ENCODE assay signal across 20 cellular contexts in the genomic region with DNA sequence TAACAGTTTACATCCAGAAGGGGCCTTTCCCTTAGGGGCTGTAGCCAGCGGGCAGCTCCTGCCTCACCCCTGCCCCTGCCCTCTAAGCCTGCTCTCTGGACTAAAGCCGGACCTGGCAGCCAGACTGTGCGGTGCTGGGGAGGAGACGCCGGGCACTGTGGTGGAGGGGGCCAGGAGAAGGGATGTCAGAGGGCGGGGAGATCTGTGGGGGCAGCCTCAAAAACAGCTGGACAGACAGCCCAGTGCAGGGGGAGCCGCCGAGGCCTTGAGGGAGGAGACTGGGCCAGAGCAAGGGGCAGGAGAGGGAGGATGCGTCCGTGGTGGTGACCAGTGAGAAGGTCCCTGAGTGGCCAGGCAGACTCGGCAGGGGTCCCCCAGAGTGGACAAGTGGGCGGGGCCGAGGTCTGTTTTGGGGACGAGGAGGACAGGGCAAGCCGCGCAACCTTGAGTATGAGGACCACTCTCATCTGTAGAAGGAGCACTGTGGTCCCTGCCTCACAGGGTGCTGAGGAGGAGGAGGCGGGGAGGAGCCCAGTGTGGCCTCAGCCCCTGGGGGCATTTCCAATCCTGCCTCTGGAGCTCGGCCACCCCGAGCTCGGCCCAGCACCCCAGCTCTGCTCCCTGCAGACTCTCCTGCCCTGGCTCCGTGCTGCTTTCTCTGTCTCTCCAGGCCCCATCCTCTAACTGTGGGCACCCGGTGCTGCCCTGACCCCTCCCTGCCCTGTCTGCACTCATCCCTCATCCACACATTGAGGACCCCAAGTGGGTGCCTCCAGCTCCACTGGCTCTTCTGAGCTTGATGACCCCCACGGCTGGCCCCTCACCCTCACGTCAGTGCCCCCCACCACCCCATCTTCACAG. TPM values are rescaled to one million over a fixed set of nuclear protein-coding genes. Genes with fewer than 3 reads are reported as not detected.
DNase-seq lines count a peak whose midpoint lies in the region; ATAC-seq, FAIRE-seq and TF ChIP-seq lines count a peak whose summit lies in the region.
"Had no signal": no experiment of that assay in that cellular context is flagged by ENCODE, and none has a peak within 500 bp of the region (broad histone marks: within the 10 kb centered on the region; RNA-seq: fewer than 3 reads in every experiment).

No MANE protein-coding gene starts in this region.

- WGBS in K562 (ENCODE audit: insufficient coverage, low coverage, missing lambda C conversion rate): 3% methylated on average over 17 of the region's 24 CpGs
- 14% methylated on average over 7 of the region's 24 CpGs for WGBS in HepG2 (ENCODE audit: low lambda C conversion rate)
- WGBS in spleen, 5 donors: 73 to 80% (median 79%) methylated on average over 22 to 24 of the region's 24 CpGs
- WGBS in psoas muscle, 3 donors: 62 to 66% (median 62%) methylated on average over 23 to 24 of the region's 24 CpGs

- CTCF ChIA-PET in K562 (lab: Yijun Ruan, JAX; ENCODE audit: low intra/inter-chr PET ratio): no interaction called here
- CTCF ChIA-PET in HepG2 (lab: Yijun Ruan, JAX; ENCODE audit: low intra/inter-chr PET ratio, low total read pairs): no interaction called here

- H3K4me2 ChIP-seq in K562 (ENCODE audit: insufficient read depth, low read length) (no peak overlapping the region), HepG2 (ENCODE audit: low read depth, low read length) (no peak overlapping the region)
- H3K4me2 ChIP-seq: KMS-11, PC-9 had no signal

- H4K20me1 ChIP-seq in K562 (replicated peaks; ENCODE audit: control insufficient read depth, insufficient read depth, low read length) (peaks cover 6% of the 10 kb centered on the region), HepG2 (ENCODE audit: insufficient read depth, low read length) (no peaks in the 10 kb centered on the region)

- no TSS peak for BruUV-seq in K562 (replicated peaks; lab: Mats Ljungman, UMichigan)
- BruUV-seq in HepG2 (replicated peaks; lab: Mats Ljungman, UMichigan): no TSS peak

- H3K4me3 ChIP-seq in K562 (no peak overlapping the region), HepG2 (replicated peaks in 1 of 3; ENCODE audit: insufficient read depth in 1 of 3, low read depth in 2 of 3, low read length in 3 of 3) (no peak overlapping the region), spleen (no peak overlapping the region), psoas muscle (no peak overlapping the region)
- H3K4me3 ChIP-seq: GM23248, PC-9 had no signal

- POLR2A ChIA-PET in K562 (lab: Yijun Ruan, JAX) (no interaction called here), HepG2 (lab: Yijun Ruan, JAX) (no interaction called here)

- DNase-seq in Right ventricle myocardium inferior (ENCODE audit: missing footprints): peak; percentile 63
- no peak for DNase-seq in Right ventricle myocardium superior
- DNase-seq in K562 (ENCODE audit: extremely low read depth in 1 of 4, low spot score in 3 of 4): no peak
- no peak for DNase-seq in HepG2 (ENCODE audit: low spot score)
- DNase-seq in spleen: peak; percentile 59
- DNase-seq in psoas muscle: no peak
- DNase-seq: COR-L47, GM23248, NCI-H1092 treated with DMSO at 0.1 percent for 48 hours, NCI-H1694 treated with DMSO at 0.1 percent for 48 hours, NCI-H446, PC-9 had no signal

- H3K36me3 ChIP-seq in K562 (ENCODE audit: control insufficient read depth, insufficient read depth, low read length) (no peaks in the 10 kb centered on the region), HepG2 (replicated peaks in 1 of 2; ENCODE audit: control insufficient read depth in 1 of 2, insufficient read depth in 2 of 2, low read length in 2 of 2) (no peaks in the 10 kb centered on the region), spleen (no peaks in the 10 kb centered on the region), psoas muscle (ENCODE audit: insufficient read depth in 1 of 2, low read depth in 1 of 2) (no peaks in the 10 kb centered on the region)

- H3K27ac ChIP-seq in K562 (ENCODE audit: extremely low read depth, low read depth, low read length) (no peak overlapping the region), HepG2 (ENCODE audit: extremely low read length, insufficient read depth, low read length) (no peak overlapping the region), spleen (no peak overlapping the region), psoas muscle (no peak overlapping the region)
- H3K27ac ChIP-seq: C4-2B, GM23248, KMS-11, PC-9 had no signal

- H3K27me3 ChIP-seq in K562 (ENCODE audit: control insufficient read depth in 2 of 2, insufficient read depth in 2 of 2, low read length in 2 of 2) (peaks cover 36 to 52% of the 10 kb centered on the region in 2 experiments), HepG2 (ENCODE audit: control insufficient read depth in 1 of 2, insufficient read depth in 2 of 2, low read length in 2 of 2) (peaks cover 13 to 51% of the 10 kb centered on the region in 2 experiments; a peak in 4 of 5 replicates), spleen (replicated peaks in 1 of 7) (peaks cover 0 to 76% (median 37%) of the 10 kb centered on the region in 7 donors), psoas muscle (ENCODE audit: insufficient read depth in 3 of 3, low read length in 2 of 3) (peaks cover 0 to 43% (median 13%) of the 10 kb centered on the region in 3 donors)

- peaks cover 0 to 29% of the 10 kb centered on the region in 2 experiments; a peak in 1 of 5 replicates for H3K4me1 ChIP-seq in K562 (replicated peaks in 1 of 2; ENCODE audit: control insufficient read depth in 2 of 2, insufficient read depth in 2 of 2, low read length in 2 of 2)
- H3K4me1 ChIP-seq in HepG2 (ENCODE audit: insufficient read depth, low read length): no peaks in the 10 kb centered on the region
- no peaks in the 10 kb centered on the region for H3K4me1 ChIP-seq in spleen
- H3K4me1 ChIP-seq in psoas muscle: no peaks in the 10 kb centered on the region

- ATAC-seq in Right ventricle myocardium inferior: no peak
- ATAC-seq in Right ventricle myocardium superior (ENCODE audit: poor library complexity): no peak
- peak; percentile 22; the same call in 2 of the 3 replicates for ATAC-seq in K562
- ATAC-seq in HepG2: peak; percentile 10; the same call in 2 of the 3 replicates
- ATAC-seq in HG02798 (IDR thresholded peaks at IDR 0.05; ENCODE audit: poor library complexity, unreplicated experiment): no peak
- no peak for ATAC-seq in psoas muscle
- ATAC-seq in HG03175 (IDR thresholded peaks at IDR 0.05; ENCODE audit: unreplicated experiment): no peak

- in situ Hi-C loops in K562 (cut with MboI) (no loop called here), HepG2 (cut with HindIII; ENCODE audit: extremely low pct_ligation_motif_present, low pct_unique_long_range_greater_than_20kb) (no loop called here)

- H3K9me3 ChIP-seq in K562 (replicated peaks; ENCODE audit: control insufficient read depth, insufficient read depth, low read depth, low read length): no peaks in the 10 kb centered on the region; the same call in 1 of the 2 replicates
- H3K9me3 ChIP-seq in HepG2 (ENCODE audit: low read length): no peaks in the 10 kb centered on the region
- H3K9me3 ChIP-seq in spleen: peaks cover 0 to 9% (median 0%) of the 10 kb centered on the region in 8 donors
- no peaks in the 10 kb centered on the region for H3K9me3 ChIP-seq in psoas muscle

- no peak for TF ChIP-seq EP300 in K562 (IDR thresholded peaks at IDR 0.05; ENCODE audit: low read length)
- no peak for TF ChIP-seq EP300 in HepG2 (IDR thresholded peaks at IDR 0.05; ENCODE audit: low read depth in 2 of 2, low read length in 2 of 2)
- TF ChIP-seq EP300 in HepG2 (CRISPR knock-in tag; IDR thresholded peaks at IDR 0.05; ENCODE audit: borderline replicate concordance): no peak

- H3K9me1 ChIP-seq in K562 (ENCODE audit: control insufficient read depth, insufficient read depth, low read length): no peaks in the 10 kb centered on the region

- H3K9ac ChIP-seq in K562 (ENCODE audit: insufficient read depth in 1 of 2, low read depth in 2 of 2, low read length in 2 of 2): no peak overlapping the region
- H3K9ac ChIP-seq in HepG2 (ENCODE audit: insufficient read depth, low read depth, low read length): no peak overlapping the region
- H3K9ac ChIP-seq: GM23248, KMS-11 had no signal

- intact Hi-C loops in Right ventricle myocardium inferior (cut with DNase I) (no loop called here), Right ventricle myocardium superior (cut with DNase I) (no loop called here), K562 (cut with micrococcal nuclease) (no loop called here), HepG2 (cut with micrococcal nuclease; ENCODE audit: unreplicated experiment) (no loop called here), spleen (cut with DNase I; ENCODE audit: low total_unique reads) (no loop called here), psoas muscle (cut with DNase I) (no loop called here)

- H3K79me2 ChIP-seq in K562 (ENCODE audit: control insufficient read depth, insufficient read depth, low read length): no peaks in the 10 kb centered on the region
- no peaks in the 10 kb centered on the region for H3K79me2 ChIP-seq in HepG2 (ENCODE audit: insufficient read depth, low read length)

- no peak for FAIRE-seq in K562 (lab: Jason Lieb, UNC)
- no peak for FAIRE-seq in HepG2 (lab: Jason Lieb, UNC)
- FAIRE-seq: GM18507, GM19239 had no signal

- TF ChIP-seq RAD21 in K562 (CRISPR knock-in tag; conservative IDR thresholded peaks at IDR 0.05 in 1 of 2, IDR thresholded peaks at IDR 0.05 in 1 of 2): no peak
- TF ChIP-seq RAD21 in HepG2 (CRISPR knock-in tag; IDR thresholded peaks at IDR 0.05): no peak

- H2AFZ ChIP-seq in K562 (ENCODE audit: low read depth, low read length): no peak overlapping the region
- H2AFZ ChIP-seq in HepG2 (ENCODE audit: low read length): no peak overlapping the region
- H2AFZ ChIP-seq: GM23248, PC-9 had no signal

- TF ChIP-seq CTCF in K562 (IDR thresholded peaks at IDR 0.05 in 2 of 3, conservative IDR thresholded peaks at IDR 0.05 in 1 of 3; ENCODE audit: insufficient read depth in 2 of 3, low read depth in 1 of 3, low read length in 3 of 3) (no peak), HepG2 (CRISPR knock-in tag; IDR thresholded peaks at IDR 0.05) (no peak), spleen (IDR thresholded peaks at IDR 0.05 in 8 of 11, conservative IDR thresholded peaks at IDR 0.05 in 3 of 11) (no peak), psoas muscle (IDR thresholded peaks at IDR 0.05) (no peak)

- TF ChIP-seq POLR2A in K562 (conservative IDR thresholded peaks at IDR 0.05) (no peak), HepG2 (IDR thresholded peaks at IDR 0.05; ENCODE audit: insufficient read depth in 1 of 2, low read depth in 2 of 2, low read length in 2 of 2) (no peak), spleen (IDR thresholded peaks at IDR 0.05) (no peak)

RNA-seq across cellular contexts. Expression of gene NKX1-1, which starts 59.2 kb away (rescaled TPM):
- total RNA-seq in Right ventricle myocardium inferior (not detected), Right ventricle myocardium superior (not detected), K562 (2014; rRNA removed) (not detected in 2 replicates), K562 (2014; rRNA removed; fragmentation: Illumina TruSeq; extraction: Trizol) (not detected in 2 replicates), K562 (2015; rRNA removed; fragmentation: Illumina TruSeq; extraction: Trizol) (not detected in 2 replicates), K562 (2021) (not detected in 2 replicates), HepG2 (2016; rRNA removed; fragmentation: Illumina TruSeq; extraction: Trizol) (not detected in 2 replicates), spleen (not detected), psoas muscle (not detected)
- total RNA-seq in K562 (2011; cell fraction: chromatin; rRNA removed; ENCODE audit: low replicate concordance): not detected in 2 replicates
- not detected in 2 replicates for total RNA-seq in K562 (2011; cell fraction: nucleolus; rRNA removed)
- total RNA-seq in K562 (2011; cell fraction: nucleoplasm; rRNA removed): not detected in 2 replicates
- polyA plus RNA-seq in K562 (2011; rRNA removed) (not detected in 2 replicates), K562 (2014; fragmentation: Illumina TruSeq; extraction: Trizol) (not detected in 2 replicates), K562 (2014; fragmentation: Nextera tagmentation; extraction: Ambion mirVana) (not detected), K562 (2014; rRNA removed) (not detected in 2 replicates), HepG2 (2011; rRNA removed) (not detected in 2 replicates), spleen (not detected), psoas muscle (not detected)
- polyA plus RNA-seq in K562 (2011; cell fraction: cytosol; rRNA removed): 0.12 TPM in 1 of 2 replicates, not detected in the other
- polyA plus RNA-seq in K562 (2011; cell fraction: nucleus; rRNA removed): 0.20 TPM in 1 of 2 replicates, not detected in the other
- polyA plus RNA-seq in K562 (2012): not detected in 2 replicates
- polyA minus RNA-seq in K562 (2011; rRNA and poly(A)+ RNA removed): not detected in 2 replicates
- not detected in 2 replicates for polyA minus RNA-seq in K562 (2011; cell fraction: cytosol; rRNA and poly(A)+ RNA removed)
- 0.27 TPM in 1 of 2 replicates, not detected in the other for polyA minus RNA-seq in K562 (2011; cell fraction: nucleus; rRNA and poly(A)+ RNA removed)
- not detected in 2 replicates for total RNA-seq in HepG2 (2016; cell fraction: cytosol; rRNA removed; fragmentation: Illumina TruSeq; extraction: Trizol; ENCODE audit: low read depth)
- not detected in 2 replicates for total RNA-seq in HepG2 (2016; cell fraction: insoluble cytoplasmic fraction; rRNA removed; fragmentation: Illumina TruSeq; extraction: Trizol)
- total RNA-seq in HepG2 (2016; cell fraction: membrane; rRNA removed; fragmentation: Illumina TruSeq; extraction: Trizol): not detected in 2 replicates
- not detected in 2 replicates for total RNA-seq in HepG2 (2016; cell fraction: nucleus; rRNA removed; fragmentation: Illumina TruSeq; extraction: Trizol)
- polyA plus RNA-seq in HepG2 (2011; cell fraction: cytosol; rRNA removed): not detected in 2 replicates
- polyA plus RNA-seq in HepG2 (2011; cell fraction: nucleus; rRNA removed): not detected in 2 replicates
- not detected in 2 replicates for polyA plus RNA-seq in HepG2 (2012)
- not detected in 2 replicates for polyA plus RNA-seq in HepG2 (2016; cell fraction: cytosol; fragmentation: Illumina TruSeq; extraction: Trizol; ENCODE audit: low read depth)
- not detected in 2 replicates for polyA plus RNA-seq in HepG2 (2016; cell fraction: insoluble cytoplasmic fraction; fragmentation: Illumina TruSeq; extraction: Trizol; ENCODE audit: low read depth)
- polyA plus RNA-seq in HepG2 (2016; cell fraction: membrane; fragmentation: Illumina TruSeq; extraction: Trizol; ENCODE audit: low read depth): not detected in 2 replicates
- polyA plus RNA-seq in HepG2 (2016; cell fraction: nucleus; fragmentation: Illumina TruSeq; extraction: Trizol; ENCODE audit: insufficient read depth, low read depth): not detected in 2 replicates
- polyA minus RNA-seq in HepG2 (2011; rRNA and poly(A)+ RNA removed; ENCODE audit: low replicate concordance): not detected in 2 replicates
- polyA minus RNA-seq in HepG2 (2011; cell fraction: cytosol; rRNA and poly(A)+ RNA removed): not detected in 2 replicates
- not detected in 2 replicates for polyA minus RNA-seq in HepG2 (2011; cell fraction: nucleus; rRNA and poly(A)+ RNA removed)
- total RNA-seq: A172, GM23248, MCF 10A, PC-9 had no signal
- polyA plus RNA-seq: GM23248 had no signal

Comparison
In these comparisons a context has a peak if more than half of its experiments do, and no peak if none do; other contexts are left out.
1. DNase-seq: peak in Right ventricle myocardium inferior (single experiment) and spleen (single experiment); none in Right ventricle myocardium superior (single experiment), K562 (0 of 4), HepG2 (single experiment) and psoas muscle (0 of 2).
2. ATAC-seq: peak in K562 (single experiment) and HepG2 (single experiment); none in Right ventricle myocardium inferior (single experiment), Right ventricle myocardium superior (single experiment), HG02798 (single experiment), psoas muscle (0 of 4) and HG03175 (single experiment).